In the genomic region with DNA sequence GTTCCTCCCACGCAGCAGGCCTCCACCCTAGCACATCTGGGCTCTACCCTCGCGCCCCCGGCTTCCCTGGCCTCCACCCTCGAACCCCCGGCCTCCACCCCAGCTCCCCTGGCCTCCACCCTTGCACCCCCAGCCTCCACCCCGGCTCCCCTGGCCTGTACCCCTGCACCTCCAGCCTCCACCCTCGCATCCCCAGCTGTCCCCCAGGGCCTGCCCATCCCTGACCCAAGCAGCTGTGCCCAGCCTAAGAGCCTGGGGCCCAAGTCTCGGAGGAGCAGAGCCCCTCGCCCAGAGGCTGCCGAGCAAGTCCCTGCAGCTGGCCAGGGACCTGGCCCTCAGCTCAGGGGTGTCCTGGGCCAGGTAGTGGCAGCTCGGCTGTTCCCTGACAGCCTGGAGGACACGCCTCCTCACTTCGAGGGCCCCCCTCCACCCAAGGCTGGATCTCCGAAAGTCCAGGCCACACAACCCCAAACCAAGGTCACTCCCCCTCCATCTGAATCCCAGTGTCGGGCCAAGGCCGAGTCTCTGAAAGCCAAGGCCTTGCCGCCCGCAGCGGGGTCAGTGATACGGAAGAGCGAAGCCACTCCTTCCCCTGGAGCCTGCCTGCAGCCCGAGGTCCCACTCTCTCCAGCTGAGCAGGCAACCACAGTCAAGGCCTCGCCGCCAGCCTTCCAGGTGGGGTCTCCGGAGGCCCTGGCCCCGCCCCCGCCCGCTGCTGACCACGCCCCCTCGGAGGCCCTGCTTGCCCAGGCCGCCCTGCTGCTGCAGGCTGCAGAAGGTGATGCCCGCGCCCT, we compare ENCODE assay signal across 1 cellular context.
TF ChIP-seq lines count a peak whose summit lies in the region.

No MANE protein-coding gene starts in this region.

TF ChIP-seq in HepG2, 621 proteins besides CTCF, POLR2A, EP300 and RAD21 (continued from another document and continues in another):
- TF ChIP-seq, protein P1, sequence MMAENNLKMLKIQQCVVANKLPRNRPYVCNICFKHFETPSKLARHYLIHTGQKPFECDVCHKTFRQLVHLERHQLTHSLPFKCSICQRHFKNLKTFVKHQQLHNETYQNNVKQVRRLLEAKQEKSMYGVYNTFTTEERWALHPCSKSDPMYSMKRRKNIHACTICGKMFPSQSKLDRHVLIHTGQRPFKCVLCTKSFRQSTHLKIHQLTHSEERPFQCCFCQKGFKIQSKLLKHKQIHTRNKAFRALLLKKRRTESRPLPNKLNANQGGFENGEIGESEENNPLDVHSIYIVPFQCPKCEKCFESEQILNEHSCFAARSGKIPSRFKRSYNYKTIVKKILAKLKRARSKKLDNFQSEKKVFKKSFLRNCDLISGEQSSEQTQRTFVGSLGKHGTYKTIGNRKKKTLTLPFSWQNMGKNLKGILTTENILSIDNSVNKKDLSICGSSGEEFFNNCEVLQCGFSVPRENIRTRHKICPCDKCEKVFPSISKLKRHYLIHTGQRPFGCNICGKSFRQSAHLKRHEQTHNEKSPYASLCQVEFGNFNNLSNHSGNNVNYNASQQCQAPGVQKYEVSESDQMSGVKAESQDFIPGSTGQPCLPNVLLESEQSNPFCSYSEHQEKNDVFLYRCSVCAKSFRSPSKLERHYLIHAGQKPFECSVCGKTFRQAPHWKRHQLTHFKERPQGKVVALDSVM (CRISPR knock-in tag; IDR thresholded peaks at IDR 0.05) = peak; percentile 55
- TF ChIP-seq MLLT10 (CRISPR knock-in tag; IDR thresholded peaks at IDR 0.05) (no peak), MIER3 (CRISPR knock-in tag; IDR thresholded peaks at IDR 0.05; ENCODE audit: borderline replicate concordance) (0 out of 2 replicates have a peak, but pooled peaks have one; percentile 39), FOXA1 (IDR thresholded peaks at IDR 0.05) (no peak), FOXA1 (CRISPR knock-in tag; IDR thresholded peaks at IDR 0.05) (no peak), NCOA1 (CRISPR knock-in tag; IDR thresholded peaks at IDR 0.05) (no peak), ZNF563 (CRISPR knock-in tag; IDR thresholded peaks at IDR 0.05) (no peak), SMAD1 (CRISPR knock-in tag; IDR thresholded peaks at IDR 0.05; ENCODE audit: borderline replicate concordance, low read depth) (no peak), ZSCAN9 (CRISPR knock-in tag; IDR thresholded peaks at IDR 0.05; ENCODE audit: borderline replicate concordance) (peak; percentile 25; the same call in 1 of the 2 replicates), NCOA2 (CRISPR knock-in tag; IDR thresholded peaks at IDR 0.05) (peak; percentile 63), ESRRA (CRISPR knock-in tag; IDR thresholded peaks at IDR 0.05; ENCODE audit: low read depth) (0 out of 2 replicates have a peak, but pooled peaks have one; percentile 49), KDM1A (CRISPR knock-in tag; IDR thresholded peaks at IDR 0.05) (no peak), MTA1 (CRISPR knock-in tag; IDR thresholded peaks at IDR 0.05; ENCODE audit: borderline replicate concordance) (0 out of 2 replicates have a peak, but pooled peaks have one; percentile 32), MEIS2 (CRISPR knock-in tag; IDR thresholded peaks at IDR 0.05) (peak; percentile 28; the same call in 1 of the 2 replicates), MED1 (CRISPR knock-in tag; IDR thresholded peaks at IDR 0.05) (peak; percentile 20; the same call in 1 of the 2 replicates), SRF (IDR thresholded peaks at IDR 0.05; ENCODE audit: low read depth, low read length) (no peak), EEA1 (CRISPR knock-in tag; IDR thresholded peaks at IDR 0.05; ENCODE audit: borderline replicate concordance) (no peak), SAP130 (CRISPR knock-in tag; IDR thresholded peaks at IDR 0.05; ENCODE audit: low read depth) (peak; percentile 80), CREM (IDR thresholded peaks at IDR 0.05) (no peak), CREM (CRISPR knock-in tag; IDR thresholded peaks at IDR 0.05) (no peak), CBX5 (CRISPR knock-in tag; IDR thresholded peaks at IDR 0.05; ENCODE audit: borderline replicate concordance) (0 out of 2 replicates have a peak, but pooled peaks have one; percentile 17), XRCC5 (optimal IDR thresholded peaks at IDR 0.05; ENCODE audit: low read length) (no peak), ZFX (CRISPR knock-in tag; IDR thresholded peaks at IDR 0.05; ENCODE audit: low read depth) (peak; percentile 81), RXRA (CRISPR knock-in tag; IDR thresholded peaks at IDR 0.05) (peak; percentile 56; the same call in 1 of the 2 replicates), PHF8 (CRISPR knock-in tag; IDR thresholded peaks at IDR 0.05) (peak; percentile 46), HDAC1 (CRISPR knock-in tag; IDR thresholded peaks at IDR 0.05) (0 out of 2 replicates have a peak, but pooled peaks have one; percentile 38), NFE2L2 (IDR thresholded peaks at IDR 0.05; ENCODE audit: low read length) (no peak), TMF1 (CRISPR knock-in tag; IDR thresholded peaks at IDR 0.05; ENCODE audit: low read depth) (no peak), PPARG (CRISPR knock-in tag; conservative IDR thresholded peaks at IDR 0.05) (0 out of 2 replicates have a peak, but pooled peaks have one; percentile 13), FOSL1 (CRISPR knock-in tag; IDR thresholded peaks at IDR 0.05; ENCODE audit: borderline replicate concordance) (no peak), RARG (CRISPR knock-in tag; IDR thresholded peaks at IDR 0.05; ENCODE audit: low read depth) (no peak), HOXA3 (CRISPR knock-in tag; IDR thresholded peaks at IDR 0.05) (peak; percentile 25; the same call in 1 of the 2 replicates), ELF1 (CRISPR knock-in tag; IDR thresholded peaks at IDR 0.05) (peak; percentile 72), GATAD2A (CRISPR knock-in tag; IDR thresholded peaks at IDR 0.05) (0 out of 2 replicates have a peak, but pooled peaks have one; percentile 37), NR2C2 (CRISPR knock-in tag; IDR thresholded peaks at IDR 0.05; ENCODE audit: borderline replicate concordance) (0 out of 2 replicates have a peak, but pooled peaks have one; percentile 22), ZNF292 (CRISPR knock-in tag; IDR thresholded peaks at IDR 0.05; ENCODE audit: borderline replicate concordance, low read depth) (no peak), KDM4B (CRISPR knock-in tag; IDR thresholded peaks at IDR 0.05) (0 out of 2 replicates have a peak, but pooled peaks have one; percentile 43), ZNF792 (CRISPR knock-in tag; IDR thresholded peaks at IDR 0.05) (0 out of 2 replicates have a peak, but pooled peaks have one; percentile 37), ZNF775 (CRISPR knock-in tag; IDR thresholded peaks at IDR 0.05; ENCODE audit: borderline replicate concordance) (no peak), HNRNPLL (IDR thresholded peaks at IDR 0.05; ENCODE audit: low read depth, low read length, poor library complexity, severe bottlenecking) (no peak), FOXO1 (CRISPR knock-in tag; IDR thresholded peaks at IDR 0.05) (0 out of 2 replicates have a peak, but pooled peaks have one; percentile 10), RXRB (CRISPR knock-in tag; IDR thresholded peaks at IDR 0.05; ENCODE audit: borderline replicate concordance) (peak; percentile 45; the same call in 1 of the 2 replicates)
- TF ChIP-seq, protein P2, sequence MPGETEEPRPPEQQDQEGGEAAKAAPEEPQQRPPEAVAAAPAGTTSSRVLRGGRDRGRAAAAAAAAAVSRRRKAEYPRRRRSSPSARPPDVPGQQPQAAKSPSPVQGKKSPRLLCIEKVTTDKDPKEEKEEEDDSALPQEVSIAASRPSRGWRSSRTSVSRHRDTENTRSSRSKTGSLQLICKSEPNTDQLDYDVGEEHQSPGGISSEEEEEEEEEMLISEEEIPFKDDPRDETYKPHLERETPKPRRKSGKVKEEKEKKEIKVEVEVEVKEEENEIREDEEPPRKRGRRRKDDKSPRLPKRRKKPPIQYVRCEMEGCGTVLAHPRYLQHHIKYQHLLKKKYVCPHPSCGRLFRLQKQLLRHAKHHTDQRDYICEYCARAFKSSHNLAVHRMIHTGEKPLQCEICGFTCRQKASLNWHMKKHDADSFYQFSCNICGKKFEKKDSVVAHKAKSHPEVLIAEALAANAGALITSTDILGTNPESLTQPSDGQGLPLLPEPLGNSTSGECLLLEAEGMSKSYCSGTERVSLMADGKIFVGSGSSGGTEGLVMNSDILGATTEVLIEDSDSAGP (CRISPR knock-in tag; IDR thresholded peaks at IDR 0.05; ENCODE audit: borderline replicate concordance) = peak; percentile 53
- TF ChIP-seq, protein P3, sequence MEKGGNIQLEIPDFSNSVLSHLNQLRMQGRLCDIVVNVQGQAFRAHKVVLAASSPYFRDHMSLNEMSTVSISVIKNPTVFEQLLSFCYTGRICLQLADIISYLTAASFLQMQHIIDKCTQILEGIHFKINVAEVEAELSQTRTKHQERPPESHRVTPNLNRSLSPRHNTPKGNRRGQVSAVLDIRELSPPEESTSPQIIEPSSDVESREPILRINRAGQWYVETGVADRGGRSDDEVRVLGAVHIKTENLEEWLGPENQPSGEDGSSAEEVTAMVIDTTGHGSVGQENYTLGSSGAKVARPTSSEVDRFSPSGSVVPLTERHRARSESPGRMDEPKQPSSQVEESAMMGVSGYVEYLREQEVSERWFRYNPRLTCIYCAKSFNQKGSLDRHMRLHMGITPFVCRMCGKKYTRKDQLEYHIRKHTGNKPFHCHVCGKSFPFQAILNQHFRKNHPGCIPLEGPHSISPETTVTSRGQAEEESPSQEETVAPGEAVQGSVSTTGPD (CRISPR knock-in tag; IDR thresholded peaks at IDR 0.05) = peak; percentile 37; the same call in 1 of the 2 replicates
- TF ChIP-seq, protein P4, sequence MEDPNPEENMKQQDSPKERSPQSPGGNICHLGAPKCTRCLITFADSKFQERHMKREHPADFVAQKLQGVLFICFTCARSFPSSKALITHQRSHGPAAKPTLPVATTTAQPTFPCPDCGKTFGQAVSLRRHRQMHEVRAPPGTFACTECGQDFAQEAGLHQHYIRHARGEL (CRISPR knock-in tag; IDR thresholded peaks at IDR 0.05) = no peak
- TF ChIP-seq, protein P5, sequence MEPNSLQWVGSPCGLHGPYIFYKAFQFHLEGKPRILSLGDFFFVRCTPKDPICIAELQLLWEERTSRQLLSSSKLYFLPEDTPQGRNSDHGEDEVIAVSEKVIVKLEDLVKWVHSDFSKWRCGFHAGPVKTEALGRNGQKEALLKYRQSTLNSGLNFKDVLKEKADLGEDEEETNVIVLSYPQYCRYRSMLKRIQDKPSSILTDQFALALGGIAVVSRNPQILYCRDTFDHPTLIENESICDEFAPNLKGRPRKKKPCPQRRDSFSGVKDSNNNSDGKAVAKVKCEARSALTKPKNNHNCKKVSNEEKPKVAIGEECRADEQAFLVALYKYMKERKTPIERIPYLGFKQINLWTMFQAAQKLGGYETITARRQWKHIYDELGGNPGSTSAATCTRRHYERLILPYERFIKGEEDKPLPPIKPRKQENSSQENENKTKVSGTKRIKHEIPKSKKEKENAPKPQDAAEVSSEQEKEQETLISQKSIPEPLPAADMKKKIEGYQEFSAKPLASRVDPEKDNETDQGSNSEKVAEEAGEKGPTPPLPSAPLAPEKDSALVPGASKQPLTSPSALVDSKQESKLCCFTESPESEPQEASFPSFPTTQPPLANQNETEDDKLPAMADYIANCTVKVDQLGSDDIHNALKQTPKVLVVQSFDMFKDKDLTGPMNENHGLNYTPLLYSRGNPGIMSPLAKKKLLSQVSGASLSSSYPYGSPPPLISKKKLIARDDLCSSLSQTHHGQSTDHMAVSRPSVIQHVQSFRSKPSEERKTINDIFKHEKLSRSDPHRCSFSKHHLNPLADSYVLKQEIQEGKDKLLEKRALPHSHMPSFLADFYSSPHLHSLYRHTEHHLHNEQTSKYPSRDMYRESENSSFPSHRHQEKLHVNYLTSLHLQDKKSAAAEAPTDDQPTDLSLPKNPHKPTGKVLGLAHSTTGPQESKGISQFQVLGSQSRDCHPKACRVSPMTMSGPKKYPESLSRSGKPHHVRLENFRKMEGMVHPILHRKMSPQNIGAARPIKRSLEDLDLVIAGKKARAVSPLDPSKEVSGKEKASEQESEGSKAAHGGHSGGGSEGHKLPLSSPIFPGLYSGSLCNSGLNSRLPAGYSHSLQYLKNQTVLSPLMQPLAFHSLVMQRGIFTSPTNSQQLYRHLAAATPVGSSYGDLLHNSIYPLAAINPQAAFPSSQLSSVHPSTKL (CRISPR knock-in tag; IDR thresholded peaks at IDR 0.05) = peak; percentile 48
- TF ChIP-seq, protein P6, sequence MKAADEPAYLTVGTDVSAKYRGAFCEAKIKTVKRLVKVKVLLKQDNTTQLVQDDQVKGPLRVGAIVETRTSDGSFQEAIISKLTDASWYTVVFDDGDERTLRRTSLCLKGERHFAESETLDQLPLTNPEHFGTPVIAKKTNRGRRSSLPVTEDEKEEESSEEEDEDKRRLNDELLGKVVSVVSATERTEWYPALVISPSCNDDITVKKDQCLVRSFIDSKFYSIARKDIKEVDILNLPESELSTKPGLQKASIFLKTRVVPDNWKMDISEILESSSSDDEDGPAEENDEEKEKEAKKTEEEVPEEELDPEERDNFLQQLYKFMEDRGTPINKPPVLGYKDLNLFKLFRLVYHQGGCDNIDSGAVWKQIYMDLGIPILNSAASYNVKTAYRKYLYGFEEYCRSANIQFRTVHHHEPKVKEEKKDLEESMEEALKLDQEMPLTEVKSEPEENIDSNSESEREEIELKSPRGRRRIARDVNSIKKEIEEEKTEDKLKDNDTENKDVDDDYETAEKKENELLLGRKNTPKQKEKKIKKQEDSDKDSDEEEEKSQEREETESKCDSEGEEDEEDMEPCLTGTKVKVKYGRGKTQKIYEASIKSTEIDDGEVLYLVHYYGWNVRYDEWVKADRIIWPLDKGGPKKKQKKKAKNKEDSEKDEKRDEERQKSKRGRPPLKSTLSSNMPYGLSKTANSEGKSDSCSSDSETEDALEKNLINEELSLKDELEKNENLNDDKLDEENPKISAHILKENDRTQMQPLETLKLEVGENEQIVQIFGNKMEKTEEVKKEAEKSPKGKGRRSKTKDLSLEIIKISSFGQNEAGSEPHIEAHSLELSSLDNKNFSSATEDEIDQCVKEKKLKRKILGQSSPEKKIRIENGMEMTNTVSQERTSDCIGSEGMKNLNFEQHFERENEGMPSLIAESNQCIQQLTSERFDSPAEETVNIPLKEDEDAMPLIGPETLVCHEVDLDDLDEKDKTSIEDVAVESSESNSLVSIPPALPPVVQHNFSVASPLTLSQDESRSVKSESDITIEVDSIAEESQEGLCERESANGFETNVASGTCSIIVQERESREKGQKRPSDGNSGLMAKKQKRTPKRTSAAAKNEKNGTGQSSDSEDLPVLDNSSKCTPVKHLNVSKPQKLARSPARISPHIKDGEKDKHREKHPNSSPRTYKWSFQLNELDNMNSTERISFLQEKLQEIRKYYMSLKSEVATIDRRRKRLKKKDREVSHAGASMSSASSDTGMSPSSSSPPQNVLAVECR (CRISPR knock-in tag; IDR thresholded peaks at IDR 0.05; ENCODE audit: borderline replicate concordance) = peak; percentile 38; the same call in 1 of the 2 replicates
- TF ChIP-seq, protein P7, sequence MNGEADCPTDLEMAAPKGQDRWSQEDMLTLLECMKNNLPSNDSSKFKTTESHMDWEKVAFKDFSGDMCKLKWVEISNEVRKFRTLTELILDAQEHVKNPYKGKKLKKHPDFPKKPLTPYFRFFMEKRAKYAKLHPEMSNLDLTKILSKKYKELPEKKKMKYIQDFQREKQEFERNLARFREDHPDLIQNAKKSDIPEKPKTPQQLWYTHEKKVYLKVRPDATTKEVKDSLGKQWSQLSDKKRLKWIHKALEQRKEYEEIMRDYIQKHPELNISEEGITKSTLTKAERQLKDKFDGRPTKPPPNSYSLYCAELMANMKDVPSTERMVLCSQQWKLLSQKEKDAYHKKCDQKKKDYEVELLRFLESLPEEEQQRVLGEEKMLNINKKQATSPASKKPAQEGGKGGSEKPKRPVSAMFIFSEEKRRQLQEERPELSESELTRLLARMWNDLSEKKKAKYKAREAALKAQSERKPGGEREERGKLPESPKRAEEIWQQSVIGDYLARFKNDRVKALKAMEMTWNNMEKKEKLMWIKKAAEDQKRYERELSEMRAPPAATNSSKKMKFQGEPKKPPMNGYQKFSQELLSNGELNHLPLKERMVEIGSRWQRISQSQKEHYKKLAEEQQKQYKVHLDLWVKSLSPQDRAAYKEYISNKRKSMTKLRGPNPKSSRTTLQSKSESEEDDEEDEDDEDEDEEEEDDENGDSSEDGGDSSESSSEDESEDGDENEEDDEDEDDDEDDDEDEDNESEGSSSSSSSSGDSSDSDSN (CRISPR knock-in tag; IDR thresholded peaks at IDR 0.05) = peak; percentile 62
